Comparison of ENCODE assay signal across 8 cellular contexts in genomic region chr19:48954595-48955307, GRCh38. TPM values are rescaled to one million over a fixed set of nuclear protein-coding genes. Genes with fewer than 3 reads are reported as not detected.
DNase-seq lines count a peak whose midpoint lies in the region; ATAC-seq and TF ChIP-seq lines count a peak whose summit lies in the region.

BAX (plus strand) TSS chr19:48954875; CDS start chr19:48954929, 54 bp downstream.

- intact Hi-C loops in adrenal gland (cut with DNase I) (no loop called here), heart left ventricle (cut with DNase I) (loop anchor here in 6 of 10 donors (2.0 to 10.0 kb wide), 5 partner anchors 42 to 77 kb away; partner anchors contain the start of gene NUCB1 (in 3 of the 6)), posterior cingulate gyrus (cut with DNase I) (no loop called here)

- H3K4me3 Mint-ChIP-seq in type B pancreatic cell, result peak within 1 kb of the TSS; percentile 92

- H3K27ac ChIP-seq in adrenal gland, result peak within 1 kb of the TSS; percentile 14 to 87 (median 69)
- H3K27ac ChIP-seq in heart left ventricle, result peak within 1 kb of the TSS; percentile 69 to 95 (median 89)

- H3K9me3 ChIP-seq in adrenal gland (replicated peaks in 1 of 3) (no peaks in the 10 kb centered on the region), heart left ventricle (no peaks in the 10 kb centered on the region)

- H3K27me3 Mint-ChIP-seq in type B pancreatic cell, result no peaks in the 10 kb centered on the region

- TF ChIP-seq CTCF in GM12875 (IDR thresholded peaks at IDR 0.05; ENCODE audit: borderline replicate concordance, insufficient read depth, low read depth, low read length), result no peak
- TF ChIP-seq CTCF in adrenal gland (IDR thresholded peaks at IDR 0.05), result peak in 2 of 6 experiments; percentile 18 to 26
- peak in 1 of 12 donors; percentile 7 for TF ChIP-seq CTCF in heart left ventricle (IDR thresholded peaks at IDR 0.05)
- peak; percentile 16 for TF ChIP-seq CTCF in type B pancreatic cell (conservative IDR thresholded peaks at IDR 0.05)

- peak within 1 kb of the TSS; percentile 93 for H3K27ac Mint-ChIP-seq in type B pancreatic cell

- H3K4me1 ChIP-seq in adrenal gland (replicated peaks in 1 of 2) (peaks cover 0 to 10% of the 10 kb centered on the region in 2 donors), heart left ventricle (peaks cover 4 to 23% (median 14%) of the 10 kb centered on the region in 12 donors)

- peak; percentile 58 to 66 for TF ChIP-seq POLR2A in adrenal gland (IDR thresholded peaks at IDR 0.05)
- TF ChIP-seq POLR2A in heart left ventricle (IDR thresholded peaks at IDR 0.05), result peak in 1 of 2 donors; percentile 87

- H3K36me3 ChIP-seq in adrenal gland (replicated peaks in 1 of 2) (no peaks in the 10 kb centered on the region), heart left ventricle (peaks cover 0 to 16% (median 2%) of the 10 kb centered on the region in 9 donors)

- ATAC-seq in HG02798 (IDR thresholded peaks at IDR 0.05; ENCODE audit: poor library complexity, unreplicated experiment) (peak; percentile 94), heart left ventricle (peak; percentile 82 to 95 (median 90))

- H3K4me3 ChIP-seq in GM12875 (ENCODE audit: low read depth, low read length) (peak within 1 kb of the TSS; percentile 93), adrenal gland (peak within 1 kb of the TSS; percentile 20 to 84 (median 76)), heart left ventricle (peak within 1 kb of the TSS; percentile 77 to 98 (median 90))

- peaks cover 11% of the 10 kb centered on the region for H3K36me3 Mint-ChIP-seq in type B pancreatic cell

- peaks cover 16% of the 10 kb centered on the region for H3K4me1 Mint-ChIP-seq in type B pancreatic cell (ENCODE audit: unreplicated experiment)

- WGBS in adrenal gland, 4 donors, result 0 to 1% (median 0%) methylated on average over 2 to 70 of the region's 71 CpGs
- WGBS in heart left ventricle, 4 donors, result 0 to 1% (median 0%) methylated on average over 42 to 71 of the region's 71 CpGs

- DNase-seq in NCI-H1436 treated with DMSO at 0.1 percent for 48 hours (lab: John Stamatoyannopoulos, UW), result peak; percentile 97
- peak; percentile 73 to 96 (median 77) for DNase-seq in T-helper 1 cell
- peak; percentile 97 to 99 (median 98) for DNase-seq in adrenal gland
- peak; percentile 97 to 99 (median 98) for DNase-seq in heart left ventricle
- peak; percentile 94 to 99 (median 96) for DNase-seq in posterior cingulate gyrus
- peak; percentile 100 for DNase-seq in type B pancreatic cell (ENCODE audit: extremely low spot score, unreplicated experiment)

- H3K27me3 ChIP-seq in adrenal gland (no peaks in the 10 kb centered on the region), heart left ventricle (no peaks in the 10 kb centered on the region)

- no peaks in the 10 kb centered on the region for H3K9me3 Mint-ChIP-seq in type B pancreatic cell

RNA-seq across cellular contexts. Expression of gene BAX, which starts in this region (rescaled TPM):
- total RNA-seq in adrenal gland (10 to 100 TPM; 18.1 to 79.0 (median 58.0) TPM), heart left ventricle (10 to 100 TPM; 17.9 to 68.4 (median 23.1) TPM), type B pancreatic cell (ENCODE audit: low replicate concordance) (161 and 201 TPM in 2 replicates)
- polyA plus RNA-seq in adrenal gland (10 to 100 TPM; 21.5 to 61.3 (median 41.0) TPM), heart left ventricle (10 to 100 TPM; 21.1 to 34.4 TPM)

Comparison
In these comparisons a context has a peak if more than half of its experiments do, and no peak if none do; other contexts are left out.
1. Peak in every context shown above with its lines: DNase-seq, ATAC-seq, H3K4me3 ChIP-seq and H3K27ac ChIP-seq.
2. intact Hi-C loops: an anchor here in heart left ventricle (2.0 to 10.0 kb wide); none called in adrenal gland and posterior cingulate gyrus.